Comparison of ENCODE assay signal across 8 cellular contexts in genomic region chr19:8413593-8413923, GRCh38. TPM values are rescaled to one million over a fixed set of nuclear protein-coding genes. Genes with fewer than 3 reads are reported as not detected.
DNase-seq lines count a peak whose midpoint lies in the region; ATAC-seq and TF ChIP-seq lines count a peak whose summit lies in the region.

No MANE protein-coding gene starts in this region.

- no peak overlapping the region for H3K27ac Mint-ChIP-seq in activated CD4-positive, alpha-beta T cell treated with anti-CD3 and anti-CD28 coated beads, Interleukin-2, amount 10 ng/mL, durations not matched to agents 24 days and 14 days
- H3K27ac Mint-ChIP-seq in activated T-helper 2 cell treated with anti-CD3 and anti-CD28 coated beads, Interferon-gamma antibody, Interleukin-2, Interleukin-4, amounts not matched to agents 10 μg/mL and 5 μg/mL and 100 μg/mL, durations not matched to agents 14 hours and 24 hours and 36 hours: no peak overlapping the region

- H3K27me3 ChIP-seq in layer of hippocampus (ENCODE audit: control insufficient read depth, insufficient read depth, low read length) (no peaks in the 10 kb centered on the region), thoracic aorta (replicated peaks; ENCODE audit: insufficient read depth) (no peaks in the 10 kb centered on the region)

- ATAC-seq in thoracic aorta (ENCODE audit: insufficient number of reproducible peaks, low FRiP score, low read depth): no peak

- peaks cover 0 to 10% of the 10 kb centered on the region in 2 donors for H3K4me1 ChIP-seq in thoracic aorta (ENCODE audit: control insufficient read depth in 1 of 2, low read depth in 2 of 2)

- no peak for DNase-seq in activated CD4-positive, alpha-beta T cell treated with anti-CD3 and anti-CD28 coated beads, Interleukin-2, amount 10 ng/mL, durations not matched to agents 24 days and 14 days
- DNase-seq in activated CD4-positive, alpha-beta T cell treated with anti-CD3 and anti-CD28 coated beads, Interleukin-2, amount 50 U/mL, for 4 hours: no peak
- DNase-seq in activated T-helper 2 cell treated with anti-CD3 and anti-CD28 coated beads, Interferon-gamma antibody, Interleukin-2, Interleukin-4, amounts not matched to agents 10 μg/mL and 5 μg/mL and 100 μg/mL, durations not matched to agents 14 hours and 24 hours and 36 hours (ENCODE audit: low spot score): no peak
- DNase-seq in thoracic aorta (ENCODE audit: low spot score) (no peak), ecto neural progenitor cell (ENCODE audit: low spot score) (no peak), NCI-H1092 treated with DMSO at 0.1 percent for 48 hours (lab: John Stamatoyannopoulos, UW) (no peak)
- no peak for DNase-seq in stimulated activated CD4-positive, alpha-beta T cell treated with anti-CD3 and anti-CD28 coated beads, Interleukin-4, amount 100 ng/mL, for 1 hour

- H3K4me1 Mint-ChIP-seq in activated CD4-positive, alpha-beta T cell treated with anti-CD3 and anti-CD28 coated beads, Interleukin-2, amount 10 ng/mL, durations not matched to agents 24 days and 14 days: peaks cover 8% of the 10 kb centered on the region
- peaks cover 7% of the 10 kb centered on the region for H3K4me1 Mint-ChIP-seq in activated T-helper 2 cell treated with anti-CD3 and anti-CD28 coated beads, Interferon-gamma antibody, Interleukin-2, Interleukin-4, amounts not matched to agents 10 μg/mL and 5 μg/mL and 100 μg/mL, durations not matched to agents 14 hours and 24 hours and 36 hours (ENCODE audit: low read depth)

- no peaks in the 10 kb centered on the region for H3K9me3 ChIP-seq in thoracic aorta

- intact Hi-C loops in activated CD4-positive, alpha-beta T cell treated with anti-CD3 and anti-CD28 coated beads, Interleukin-2, amount 10 ng/mL, durations not matched to agents 24 days and 14 days (cut with micrococcal nuclease): loop anchor here (1.0 to 2.0 kb wide), 4 partner anchors 23 to 165 kb away; partner anchors contain the start of genes HNRNPM and RAB11B
- intact Hi-C loops in activated T-helper 2 cell treated with anti-CD3 and anti-CD28 coated beads, Interferon-gamma antibody, Interleukin-2, Interleukin-4, amounts not matched to agents 10 μg/mL and 5 μg/mL and 100 μg/mL, durations not matched to agents 14 hours and 24 hours and 36 hours (cut with micrococcal nuclease): loop anchor here (10.0 kb wide), 2 partner anchors 101 to 171 kb away; partner anchors contain the start of gene ZNF414

- H3K4me3 Mint-ChIP-seq in activated CD4-positive, alpha-beta T cell treated with anti-CD3 and anti-CD28 coated beads, Interleukin-2, amount 10 ng/mL, durations not matched to agents 24 days and 14 days: peak overlapping the region; percentile 48
- H3K4me3 Mint-ChIP-seq in activated T-helper 2 cell treated with anti-CD3 and anti-CD28 coated beads, Interferon-gamma antibody, Interleukin-2, Interleukin-4, amounts not matched to agents 10 μg/mL and 5 μg/mL and 100 μg/mL, durations not matched to agents 14 hours and 24 hours and 36 hours (ENCODE audit: low read depth): peak overlapping the region; percentile 65

- H3K4me3 ChIP-seq in thoracic aorta: peak overlapping the region; percentile 79

- no peaks in the 10 kb centered on the region for H3K36me3 ChIP-seq in thoracic aorta

- H3K27ac ChIP-seq in layer of hippocampus (ENCODE audit: low read depth, low read length) (peak overlapping the region; percentile 10), thoracic aorta (peak overlapping the region in 1 of 2 donors; percentile 54)

- no peaks in the 10 kb centered on the region for H3K9me3 Mint-ChIP-seq in activated CD4-positive, alpha-beta T cell treated with anti-CD3 and anti-CD28 coated beads, Interleukin-2, amount 10 ng/mL, durations not matched to agents 24 days and 14 days
- no peaks in the 10 kb centered on the region for H3K9me3 Mint-ChIP-seq in activated T-helper 2 cell treated with anti-CD3 and anti-CD28 coated beads, Interferon-gamma antibody, Interleukin-2, Interleukin-4, amounts not matched to agents 10 μg/mL and 5 μg/mL and 100 μg/mL, durations not matched to agents 14 hours and 24 hours and 36 hours

- no peak for TF ChIP-seq CTCF in thoracic aorta (IDR thresholded peaks at IDR 0.05)

- H3K27me3 Mint-ChIP-seq in activated CD4-positive, alpha-beta T cell treated with anti-CD3 and anti-CD28 coated beads, Interleukin-2, amount 10 ng/mL, durations not matched to agents 24 days and 14 days: no peaks in the 10 kb centered on the region
- no peaks in the 10 kb centered on the region for H3K27me3 Mint-ChIP-seq in activated T-helper 2 cell treated with anti-CD3 and anti-CD28 coated beads, Interferon-gamma antibody, Interleukin-2, Interleukin-4, amounts not matched to agents 10 μg/mL and 5 μg/mL and 100 μg/mL, durations not matched to agents 14 hours and 24 hours and 36 hours (ENCODE audit: low read depth)

- no peaks in the 10 kb centered on the region for H3K36me3 Mint-ChIP-seq in activated CD4-positive, alpha-beta T cell treated with anti-CD3 and anti-CD28 coated beads, Interleukin-2, amount 10 ng/mL, durations not matched to agents 24 days and 14 days (ENCODE audit: low read depth)
- H3K36me3 Mint-ChIP-seq in activated T-helper 2 cell treated with anti-CD3 and anti-CD28 coated beads, Interferon-gamma antibody, Interleukin-2, Interleukin-4, amounts not matched to agents 10 μg/mL and 5 μg/mL and 100 μg/mL, durations not matched to agents 14 hours and 24 hours and 36 hours (ENCODE audit: low read depth): no peaks in the 10 kb centered on the region

RNA-seq across cellular contexts. Expression of gene MARCHF2, which starts 0.5 kb away (rescaled TPM):
- total RNA-seq in activated CD4-positive, alpha-beta T cell treated with anti-CD3 and anti-CD28 coated beads, Interleukin-2, amount 10 ng/mL, durations not matched to agents 24 days and 14 days: 7.9 and 8.8 TPM in 2 replicates
- 10.2 and 13.0 TPM in 2 replicates for total RNA-seq in activated T-helper 2 cell treated with anti-CD3 and anti-CD28 coated beads, Interferon-gamma antibody, Interleukin-2, Interleukin-4, amounts not matched to agents 10 μg/mL and 5 μg/mL and 100 μg/mL, durations not matched to agents 14 hours and 24 hours and 36 hours
- 100 to 1,000 TPM; 165 to 294 TPM for total RNA-seq in thoracic aorta

RNA-seq across cellular contexts. Expression of gene RAB11B, which starts 23.4 kb away (rescaled TPM):
- 69.4 and 74.0 TPM in 2 replicates for total RNA-seq in activated CD4-positive, alpha-beta T cell treated with anti-CD3 and anti-CD28 coated beads, Interleukin-2, amount 10 ng/mL, durations not matched to agents 24 days and 14 days
- 85.9 and 86.1 TPM in 2 replicates for total RNA-seq in activated T-helper 2 cell treated with anti-CD3 and anti-CD28 coated beads, Interferon-gamma antibody, Interleukin-2, Interleukin-4, amounts not matched to agents 10 μg/mL and 5 μg/mL and 100 μg/mL, durations not matched to agents 14 hours and 24 hours and 36 hours
- total RNA-seq in thoracic aorta: 10 to 100 TPM; 53.4 to 69.3 TPM

RNA-seq across cellular contexts. Expression of gene HNRNPM, which starts 31.2 kb away (rescaled TPM):
- 349 and 352 TPM in 2 replicates for total RNA-seq in activated CD4-positive, alpha-beta T cell treated with anti-CD3 and anti-CD28 coated beads, Interleukin-2, amount 10 ng/mL, durations not matched to agents 24 days and 14 days
- total RNA-seq in activated T-helper 2 cell treated with anti-CD3 and anti-CD28 coated beads, Interferon-gamma antibody, Interleukin-2, Interleukin-4, amounts not matched to agents 10 μg/mL and 5 μg/mL and 100 μg/mL, durations not matched to agents 14 hours and 24 hours and 36 hours: 336 and 347 TPM in 2 replicates
- 100 to 1,000 TPM; 117 to 155 TPM for total RNA-seq in thoracic aorta

RNA-seq across cellular contexts. Expression of gene ANGPTL4, which starts 49.6 kb away (rescaled TPM):
- 4.0 and 4.1 TPM in 2 replicates for total RNA-seq in activated CD4-positive, alpha-beta T cell treated with anti-CD3 and anti-CD28 coated beads, Interleukin-2, amount 10 ng/mL, durations not matched to agents 24 days and 14 days
- total RNA-seq in activated T-helper 2 cell treated with anti-CD3 and anti-CD28 coated beads, Interferon-gamma antibody, Interleukin-2, Interleukin-4, amounts not matched to agents 10 μg/mL and 5 μg/mL and 100 μg/mL, durations not matched to agents 14 hours and 24 hours and 36 hours: 7.1 and 7.4 TPM in 2 replicates
- 10 to 100 TPM; 29.9 to 99.1 TPM for total RNA-seq in thoracic aorta

Comparison
In these comparisons a context has a peak if more than half of its experiments do, and no peak if none do; other contexts are left out.
1. RNA of gene MARCHF2, which starts 0.5 kb away (total RNA-seq): 165 to 294 TPM in thoracic aorta; 10.2 to 13.0 TPM in activated T-helper 2 cell treated with anti-CD3 and anti-CD28 coated beads, Interferon-gamma antibody, Interleukin-2, Interleukin-4, amounts not matched to agents 10 μg/mL and 5 μg/mL and 100 μg/mL, durations not matched to agents 14 hours and 24 hours and 36 hours and 7.9 to 8.8 TPM in activated CD4-positive, alpha-beta T cell treated with anti-CD3 and anti-CD28 coated beads, Interleukin-2, amount 10 ng/mL, durations not matched to agents 24 days and 14 days; every median in the first group is over 10 times any median in the second.